24 cellular contexts compared by ENCODE assay signal in genomic region chr11:61154528-61154927, GRCh38. TPM values are rescaled to one million over a fixed set of nuclear protein-coding genes. Genes with fewer than 3 reads are reported as not detected.
"Had no signal": no experiment of that assay in that cellular context is flagged by ENCODE, and none has a peak within 500 bp of the region (broad histone marks: within the 10 kb centered on the region; RNA-seq: fewer than 3 reads in every experiment).

No MANE protein-coding gene starts in this region.

- H3K27me3 Mint-ChIP-seq: activated naive CD4-positive, alpha-beta T cell treated with anti-CD3 and anti-CD28 coated beads, Interleukin-2, amount 10 ng/mL, durations not matched to agents 7 days and 5 days; activated naive CD8-positive, alpha-beta T cell treated with anti-CD3 and anti-CD28 coated beads, Interleukin-2, amount 50 U/mL, for 24 hours; natural killer cell treated with Interleukin-12 subunit alpha and Interleukin-12 subunit beta and Interleukin-15 and Interleukin-18, amount 100 ng/mL, for 72 hours had no signal

- H3K4me3 Mint-ChIP-seq: activated naive CD4-positive, alpha-beta T cell treated with anti-CD3 and anti-CD28 coated beads, Interleukin-2, amount 10 ng/mL, durations not matched to agents 7 days and 5 days; activated naive CD8-positive, alpha-beta T cell treated with anti-CD3 and anti-CD28 coated beads, Interleukin-2, amount 50 U/mL, for 24 hours; activated T-cell treated with anti-CD3 and anti-CD28 coated beads, Interleukin-2, amount 50 U/mL, for 4 hours; natural killer cell treated with Interleukin-12 subunit alpha and Interleukin-12 subunit beta and Interleukin-15 and Interleukin-18, amount 100 ng/mL, for 72 hours had no signal

- DNase-seq: activated CD4-positive, alpha-beta T cell treated with anti-CD3 and anti-CD28 coated beads, Interleukin-2, amount 50 U/mL, for 1 hour; activated CD4-positive, CD25-positive, alpha-beta regulatory T cell treated with anti-CD3 and anti-CD28 coated beads, Interleukin-2, amount 50 U/mL, for 72 hours; activated CD8-positive, alpha-beta memory T cell treated with anti-CD3 and anti-CD28 coated beads, Interleukin-2, amount 50 U/mL, for 4 hours; activated naive CD4-positive, alpha-beta T cell treated with anti-CD3 and anti-CD28 coated beads, Interleukin-2, amount 10 ng/mL, durations not matched to agents 7 days and 5 days; activated naive CD8-positive, alpha-beta T cell treated with anti-CD3 and anti-CD28 coated beads, Interleukin-2, amount 50 U/mL, for 24 hours; activated T-cell treated with anti-CD3 and anti-CD28 coated beads, Interleukin-2, amount 50 U/mL, for 4 hours; aorta; cerebellar nuclear complex; effector CD4-positive, alpha-beta T cell; esophagus squamous epithelium; heart right ventricle; kidney glomerular epithelial cell; left ventricle myocardium superior; stimulated activated CD4-positive, alpha-beta T cell treated with anti-CD3 and anti-CD28 coated beads, Interleukin-1b, Interleukin-23, amount 100 ng/mL, for 48 hours; stimulated activated CD8-positive, alpha-beta memory T cell treated with anti-CD3 and anti-CD28 coated beads, Interleukin-4, amount 100 ng/mL, for 48 hours; stimulated activated naive CD4-positive, alpha-beta T cell; substantia nigra; T-helper 1 cell; T-helper 9 cell had no signal

- ATAC-seq: activated T-cell treated with anti-CD3 and anti-CD28 coated beads, Interleukin-2, amount 50 U/mL, for 4 hours; heart right ventricle; natural killer cell treated with Interleukin-12 subunit alpha and Interleukin-12 subunit beta and Interleukin-15 and Interleukin-18, amount 100 ng/mL, for 72 hours had no signal

- H3K9me3 ChIP-seq: neutrophil had no signal

- H3K4me3 ChIP-seq: esophagus squamous epithelium, heart right ventricle, tibial nerve had no signal

- H3K27me3 ChIP-seq: esophagus squamous epithelium, heart right ventricle, neutrophil, tibial nerve had no signal

- H3K36me3 ChIP-seq: neutrophil had no signal

- H3K27ac Mint-ChIP-seq: activated naive CD4-positive, alpha-beta T cell treated with anti-CD3 and anti-CD28 coated beads, Interleukin-2, amount 10 ng/mL, durations not matched to agents 7 days and 5 days; activated naive CD8-positive, alpha-beta T cell treated with anti-CD3 and anti-CD28 coated beads, Interleukin-2, amount 50 U/mL, for 24 hours; natural killer cell treated with Interleukin-12 subunit alpha and Interleukin-12 subunit beta and Interleukin-15 and Interleukin-18, amount 100 ng/mL, for 72 hours had no signal

RNA-seq across cellular contexts. Expression of gene PGA3, which starts 48.8 kb away (rescaled TPM):
- total RNA-seq: activated T-cell treated with anti-CD3 and anti-CD28 coated beads, Interleukin-2, amount 50 U/mL, for 4 hours; bronchial epithelial cell; esophagus squamous epithelium; left ventricle myocardium superior; natural killer cell treated with Interleukin-12 subunit alpha and Interleukin-12 subunit beta and Interleukin-15 and Interleukin-18, amount 100 ng/mL, for 72 hours; renal cortical epithelial cell had no signal

RNA-seq across cellular contexts. Expression of gene CD5, which starts 52.2 kb away (rescaled TPM):
- total RNA-seq: bronchial epithelial cell, renal cortical epithelial cell had no signal
